Comparison of ENCODE assay signal across 11 cellular contexts in the genomic region with DNA sequence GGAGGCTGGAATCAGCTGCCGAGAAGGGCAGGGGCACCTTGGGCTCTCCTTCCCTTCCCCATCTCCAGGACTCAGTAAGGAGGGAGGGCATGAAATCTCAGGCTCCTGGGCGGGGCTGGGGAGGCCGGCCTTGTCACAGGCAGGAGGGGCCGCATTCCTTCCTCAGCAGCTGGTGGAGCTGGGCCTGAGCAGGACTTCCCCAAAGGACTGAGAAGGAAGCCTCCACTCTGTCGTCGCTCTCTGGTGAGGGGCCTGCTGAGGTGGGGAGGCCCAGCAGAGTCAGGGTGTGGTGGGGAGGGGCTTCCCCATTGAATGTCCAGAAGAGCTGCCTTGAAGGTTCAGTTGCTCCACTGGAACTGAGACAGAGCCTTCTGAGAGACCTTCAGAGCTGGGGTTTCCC. TPM values are rescaled to one million over a fixed set of nuclear protein-coding genes. Genes with fewer than 3 reads are reported as not detected.
DNase-seq lines count a peak whose midpoint lies in the region; ATAC-seq and TF ChIP-seq lines count a peak whose summit lies in the region.
"Had no signal": no experiment of that assay in that cellular context is flagged by ENCODE, and none has a peak within 500 bp of the region (broad histone marks: within the 10 kb centered on the region; RNA-seq: fewer than 3 reads in every experiment).

No MANE protein-coding gene starts in this region.

- no peaks in the 10 kb centered on the region for H3K36me3 Mint-ChIP-seq in type B pancreatic cell
- H3K36me3 Mint-ChIP-seq: activated naive CD8-positive, alpha-beta T cell had no signal

- no peak for TF ChIP-seq CTCF in cardiac fibroblast (IDR thresholded peaks at IDR 0.05; ENCODE audit: low read depth, low read length)
- no peak for TF ChIP-seq CTCF in type B pancreatic cell (conservative IDR thresholded peaks at IDR 0.05)

- ATAC-seq in GM21825 (IDR thresholded peaks at IDR 0.05; ENCODE audit: unreplicated experiment) (peak; percentile 55), left lobe of liver (peak; percentile 47)
- ATAC-seq: activated CD4-positive, alpha-beta T cell treated with anti-CD3 and anti-CD28 coated beads for 36 hours had no signal

- no peak overlapping the region for H3K4me3 Mint-ChIP-seq in type B pancreatic cell
- H3K4me3 Mint-ChIP-seq: activated CD4-positive, alpha-beta T cell treated with anti-CD3 and anti-CD28 coated beads for 36 hours; activated naive CD8-positive, alpha-beta T cell had no signal

- peak overlapping the region; percentile 69 for H3K27ac Mint-ChIP-seq in type B pancreatic cell
- H3K27ac Mint-ChIP-seq: activated CD4-positive, alpha-beta T cell treated with anti-CD3 and anti-CD28 coated beads for 36 hours; activated naive CD8-positive, alpha-beta T cell had no signal

- peaks cover 5% of the 10 kb centered on the region for H3K27me3 Mint-ChIP-seq in type B pancreatic cell
- H3K27me3 Mint-ChIP-seq: activated naive CD8-positive, alpha-beta T cell had no signal

- H3K4me1 Mint-ChIP-seq in type B pancreatic cell (ENCODE audit: unreplicated experiment): peaks cover 6% of the 10 kb centered on the region
- H3K4me1 Mint-ChIP-seq: activated CD4-positive, alpha-beta T cell treated with anti-CD3 and anti-CD28 coated beads for 36 hours had no signal

- DNase-seq in cardiac fibroblast (ENCODE audit: low read depth in 2 of 2) (peak; percentile 9 to 40), left lobe of liver (ENCODE audit: low spot score) (no peak), type B pancreatic cell (ENCODE audit: extremely low spot score, unreplicated experiment) (no peak), glomerular visceral epithelial cell (ENCODE audit: extremely low spot score) (no peak), AML-193 (lab: John Stamatoyannopoulos, UW) (no peak), SK-N-DZ (ENCODE audit: low spot score) (no peak)
- DNase-seq: activated CD4-positive, alpha-beta T cell treated with anti-CD3 and anti-CD28 coated beads for 36 hours; mesenchymal stem cell; NCI-H1105 had no signal

- no peaks in the 10 kb centered on the region for H3K9me3 Mint-ChIP-seq in type B pancreatic cell

- H3K4me3 ChIP-seq in cardiac fibroblast (replicated peaks in 1 of 2; ENCODE audit: low read depth in 2 of 2, low read length in 2 of 2): no peak overlapping the region

RNA-seq across cellular contexts. Expression of gene KCNA10, which starts 10.9 kb away (rescaled TPM):
- total RNA-seq in left lobe of liver (not detected), type B pancreatic cell (ENCODE audit: low replicate concordance) (not detected in 2 replicates)
- not detected in 2 replicates for polyA plus RNA-seq in SK-N-DZ (2014; cell fraction: cytosol; rRNA removed)
- polyA plus RNA-seq in SK-N-DZ (2014; cell fraction: nucleus; rRNA removed): not detected in 2 replicates
- total RNA-seq: activated CD4-positive, alpha-beta T cell treated with anti-CD3 and anti-CD28 coated beads for 36 hours had no signal

RNA-seq across cellular contexts. Expression of gene PROK1, which starts 57.1 kb away (rescaled TPM):
- total RNA-seq in left lobe of liver (not detected), type B pancreatic cell (ENCODE audit: low replicate concordance) (0.29 TPM in 2 replicates)
- not detected in 2 replicates for polyA plus RNA-seq in SK-N-DZ (2014; cell fraction: cytosol; rRNA removed)
- polyA plus RNA-seq in SK-N-DZ (2014; cell fraction: nucleus; rRNA removed): not detected in 2 replicates
- total RNA-seq: activated CD4-positive, alpha-beta T cell treated with anti-CD3 and anti-CD28 coated beads for 36 hours had no signal

Comparison
In these comparisons a context has a peak if more than half of its experiments do, and no peak if none do; other contexts are left out.
1. DNase-seq: peak in cardiac fibroblast (2 of 2); none in left lobe of liver (single experiment), type B pancreatic cell (single experiment), glomerular visceral epithelial cell (single experiment), AML-193 (0 of 2) and SK-N-DZ (single experiment).